ENCODE assay signal across 19 cellular contexts in the genomic region with DNA sequence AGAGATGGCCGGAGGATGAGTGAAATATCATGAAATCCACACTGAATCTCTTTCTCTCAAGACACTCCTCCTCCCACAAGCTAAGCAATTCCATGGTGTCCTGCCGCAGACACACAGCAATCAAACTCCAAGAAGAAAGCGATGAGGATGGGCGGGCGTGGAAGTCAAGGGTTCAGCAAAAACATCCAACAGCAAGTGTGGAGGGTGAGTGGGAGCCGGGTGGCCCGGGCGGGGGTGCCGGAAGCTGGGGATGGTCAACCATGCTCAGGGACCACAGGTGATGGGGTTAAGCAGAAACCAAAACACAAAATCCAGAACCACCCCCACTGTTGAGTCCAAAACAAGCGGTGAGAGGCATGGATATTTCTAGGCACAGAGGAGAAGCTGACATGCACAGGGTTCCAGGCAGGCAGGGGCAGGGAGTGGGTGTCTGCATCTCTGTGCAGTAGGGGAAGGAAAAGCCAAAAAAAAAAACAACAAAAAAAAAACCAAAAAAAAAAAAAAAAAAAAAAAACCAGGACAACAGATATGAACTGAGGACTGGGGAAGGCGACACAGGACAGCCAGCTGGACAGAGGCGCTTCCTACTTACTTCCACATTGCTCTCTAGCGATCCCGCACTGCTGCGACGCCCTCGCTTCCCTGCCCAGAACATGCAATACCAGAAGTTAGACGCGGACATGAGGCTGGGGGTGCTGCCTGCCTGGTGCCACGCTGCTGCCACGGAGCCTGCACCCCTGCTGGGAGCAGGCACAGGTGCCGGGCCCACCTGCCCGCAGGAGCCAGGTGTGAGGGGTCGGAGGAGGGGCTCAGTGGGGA.
DNase-seq lines count a peak whose midpoint lies in the region; TF ChIP-seq lines count a peak whose summit lies in the region.
"Had no signal": no experiment of that assay in that cellular context is flagged by ENCODE, and none has a peak within 500 bp of the region (broad histone marks: within the 10 kb centered on the region; RNA-seq: fewer than 3 reads in every experiment).

No MANE protein-coding gene starts in this region.

- H3K9ac ChIP-seq in H9 (ENCODE audit: extremely low read depth, insufficient read length, low read length): no peak overlapping the region

- no peaks in the 10 kb centered on the region for H4K20me1 ChIP-seq in H9 (ENCODE audit: control insufficient read depth, insufficient read depth, insufficient read length)

- no peak overlapping the region; a peak in 1 of 5 replicates for H3K4me3 Mint-ChIP-seq in H9
- H3K4me3 Mint-ChIP-seq in nephron progenitor cell: no peak overlapping the region
- H3K4me3 Mint-ChIP-seq: T-cell had no signal

- no peak overlapping the region for H3K4ac ChIP-seq in H9 (ENCODE audit: low read depth, low read length)

- no peak overlapping the region for H3K4me2 ChIP-seq in H9 (ENCODE audit: insufficient read depth, insufficient read length, low read length)

- no peak overlapping the region for H3K23ac ChIP-seq in H9 (ENCODE audit: insufficient read length, low read depth, low read length)

- H3K14ac ChIP-seq in H9 (ENCODE audit: insufficient read depth, low read length): no peak overlapping the region

- H3K79me2 ChIP-seq in H9 (ENCODE audit: insufficient read depth, low read length): no peaks in the 10 kb centered on the region

- no peaks in the 10 kb centered on the region for H3K9me3 Mint-ChIP-seq in H9
- H3K9me3 Mint-ChIP-seq in nephron progenitor cell: no peaks in the 10 kb centered on the region
- H3K9me3 Mint-ChIP-seq: activated naive CD4-positive, alpha-beta T cell treated with anti-CD3 and anti-CD28 coated beads, Interleukin-2, amount 50 U/mL, for 72 hours; T-cell had no signal

- H2BK12ac ChIP-seq in H9 (ENCODE audit: insufficient read length, low read depth, low read length): no peak overlapping the region

- no peak overlapping the region for H3T11ph ChIP-seq in H9 (ENCODE audit: low read length)

- H3K79me1 ChIP-seq in H9 (ENCODE audit: insufficient read depth, low read depth, low read length, poor library complexity, severe bottlenecking): no peaks in the 10 kb centered on the region

- no peak overlapping the region for H2AFZ ChIP-seq in H9 (ENCODE audit: low read length)

- no peak overlapping the region for H3K18ac ChIP-seq in H9 (ENCODE audit: insufficient read length, low read depth, low read length)

- H4K5ac ChIP-seq in H9 (ENCODE audit: insufficient read length, low read depth, low read length): no peak overlapping the region

- H3K56ac ChIP-seq in H9 (ENCODE audit: insufficient read length, low read depth, low read length): no peak overlapping the region

- peaks cover 6 to 12% of the 10 kb centered on the region in 2 experiments for H3K4me1 Mint-ChIP-seq in H9
- peaks cover 11% of the 10 kb centered on the region for H3K4me1 Mint-ChIP-seq in nephron progenitor cell

- H3K27ac Mint-ChIP-seq in H9 (peak overlapping the region in 2 of 3 experiments; percentile 60 to 77; a peak in 4 of 7 replicates), nephron progenitor cell (peak overlapping the region; percentile 84)

- no peak overlapping the region for H3K27ac ChIP-seq in H9 (ENCODE audit: insufficient read length, low read depth, low read length)
- peak overlapping the region; percentile 40 for H3K27ac ChIP-seq in caudate nucleus (ENCODE audit: low read depth, low read length)
- H3K27ac ChIP-seq: body of pancreas, coronary artery, epithelial cell of prostate, skin epidermis had no signal

- no peak for TF ChIP-seq CTCF in H9 (conservative IDR thresholded peaks at IDR 0.05)
- TF ChIP-seq CTCF in nephron progenitor cell (IDR thresholded peaks at IDR 0.05): no peak

- DNase-seq in CD1c-positive myeloid dendritic cell (ENCODE audit: extremely low spot score) (peak; percentile 39), H9 (no peak), caudate nucleus (lab: John Stamatoyannopoulos, UW) (peak in 3 of 61 donors; percentile 24 to 51 (median 45)), nephron progenitor cell (no peak), RPMI8226 (no peak), Kasumi-1 (lab: John Stamatoyannopoulos, UW) (no peak)
- no peak for DNase-seq in stimulated activated naive CD4-positive, alpha-beta T cell treated with Interleukin-2 at 50 U/mL for 16 hours (lab: John Stamatoyannopoulos, UW)
- DNase-seq: activated CD4-positive, alpha-beta T cell treated with anti-CD3 and anti-CD28 coated beads, Interleukin-2, amount 50 U/mL, for 4 hours; activated T-cell treated with anti-CD3 and anti-CD28 coated beads, Interleukin-2, amount 50 U/mL, for 48 hours; body of pancreas; foreskin melanocyte; NCI-H1930; SHP77 treated with DMSO at 0.1 percent for 48 hours; stimulated activated CD4-positive, alpha-beta T cell treated with anti-CD3 and anti-CD28 coated beads, Interleukin-4, amount 100 ng/mL, for 1 hour; T-cell had no signal

- H2BK5ac ChIP-seq in H9 (ENCODE audit: insufficient read length, low read length): no peak overlapping the region

- H4K8ac ChIP-seq in H9 (replicated peaks; ENCODE audit: insufficient read length, low read depth, low read length): no peak overlapping the region

- H3K27me3 ChIP-seq in H9 (ENCODE audit: insufficient read depth, low read length): no peaks in the 10 kb centered on the region
- H3K27me3 ChIP-seq: body of pancreas had no signal

- no peak overlapping the region for H2AK5ac ChIP-seq in H9 (ENCODE audit: insufficient read length, low read length)

- no peaks in the 10 kb centered on the region for H3K9me3 ChIP-seq in H9 (ENCODE audit: control insufficient read depth, low read depth, low read length)
- H3K9me3 ChIP-seq: body of pancreas had no signal

- H2BK15ac ChIP-seq in H9 (ENCODE audit: low read depth, low read length): no peak overlapping the region

- H3K23me2 ChIP-seq in H9 (ENCODE audit: insufficient read length, low read depth, low read length, poor library complexity, severe bottlenecking): no peaks in the 10 kb centered on the region

- no peaks in the 10 kb centered on the region for H3K4me1 ChIP-seq in H9 (ENCODE audit: insufficient read depth, low read length)
- H3K4me1 ChIP-seq: body of pancreas had no signal

- H2BK20ac ChIP-seq in H9 (ENCODE audit: low read depth, low read length, poor library complexity, severe bottlenecking): no peak overlapping the region

- H3K36me3 Mint-ChIP-seq in H9 (ENCODE audit: insufficient read depth in 1 of 3, low read depth in 3 of 3): peaks cover 8 to 21% (median 15%) of the 10 kb centered on the region in 3 experiments
- H3K36me3 Mint-ChIP-seq in nephron progenitor cell (ENCODE audit: low read depth): peaks cover 12% of the 10 kb centered on the region

- H4K91ac ChIP-seq in H9 (ENCODE audit: insufficient read length, low read depth, low read length): no peak overlapping the region

- H3K27me3 Mint-ChIP-seq in H9 (ENCODE audit: low read depth): no peaks in the 10 kb centered on the region; the same call in 1 of the 2 replicates
- peaks cover 2% of the 10 kb centered on the region for H3K27me3 Mint-ChIP-seq in nephron progenitor cell (ENCODE audit: low read depth, poor library complexity)
- H3K27me3 Mint-ChIP-seq: T-cell had no signal

- no peak overlapping the region for H2BK120ac ChIP-seq in H9 (ENCODE audit: low read depth, low read length, poor library complexity, severe bottlenecking)

- WGBS in H9 (ENCODE audit: extremely low coverage, insufficient read length, low lambda C conversion rate): no CpG with 5 or more reads among the region's 24 CpGs
